ENCODE assay signal across 26 cellular contexts in the genomic region with DNA sequence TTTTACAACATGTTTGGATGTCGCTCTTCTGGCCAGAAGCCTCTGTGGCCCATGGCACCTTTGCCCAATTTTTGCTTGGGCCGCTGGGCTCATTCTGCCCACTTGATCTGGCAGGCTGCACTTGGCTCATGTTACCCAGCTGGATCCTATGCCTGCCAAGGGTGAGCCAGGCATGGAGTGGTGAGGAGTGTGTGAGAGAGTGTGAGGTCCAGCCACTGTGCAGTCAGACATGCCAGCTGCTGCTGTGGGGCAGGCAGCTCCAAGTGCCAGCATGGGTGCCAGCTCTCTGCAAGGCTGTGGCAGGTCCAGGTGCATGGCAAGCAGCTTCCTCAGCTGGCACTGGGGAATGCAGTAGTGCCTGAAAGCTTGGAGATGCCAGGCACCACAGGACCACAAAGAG.
"Had no signal": no experiment of that assay in that cellular context is flagged by ENCODE, and none has a peak within 500 bp of the region (broad histone marks: within the 10 kb centered on the region; RNA-seq: fewer than 3 reads in every experiment).

No MANE protein-coding gene starts in this region.

- H3K4me3 Mint-ChIP-seq: activated B cell treated with CpG ODN at 0.5 μM for 24 hours; activated CD4-positive, alpha-beta T cell treated with anti-CD3 and anti-CD28 coated beads for 36 hours; activated T-cell treated with anti-CD3 and anti-CD28 coated beads, Interleukin-2, amount 50 U/mL, for 24 hours; activated T-helper 17 cell treated with anti-CD3 and anti-CD28 coated beads, Interleukin-2, amount 50 U/mL, for 72 hours; brain; dendritic cell treated with granulocyte-macrophage colony-stimulating factor and Interleukin-4, amounts not matched to agents 40 ng/mL and 50 ng/mL, for 4 days; immature natural killer cell; natural killer cell treated with Interleukin-12 subunit alpha and Interleukin-12 subunit beta and Interleukin-15 and Interleukin-18, amount 100 ng/mL, for 72 hours; stimulated activated effector memory CD8-positive, alpha-beta T cell treated with anti-CD3 and anti-CD28 coated beads, Interleukin-12 subunit alpha, Interleukin-12 subunit beta, amount 100 ng/mL, for 72 hours; T-helper 17 cell; type B pancreatic cell had no signal

- H3K36me3 ChIP-seq: neutrophil, pancreas, right lobe of liver, stomach had no signal

- ATAC-seq: activated CD4-positive, alpha-beta T cell treated with anti-CD3 and anti-CD28 coated beads for 36 hours; activated naive CD4-positive, alpha-beta T cell treated with anti-CD3 and anti-CD28 coated beads, Interleukin-2, amount 50 U/mL, for 72 hours; activated T-helper 17 cell treated with anti-CD3 and anti-CD28 coated beads, Interleukin-2, amount 50 U/mL, for 72 hours; pancreas; right lobe of liver; stimulated activated effector memory CD8-positive, alpha-beta T cell treated with anti-CD3 and anti-CD28 coated beads, Interleukin-12 subunit alpha, Interleukin-12 subunit beta, amount 100 ng/mL, for 72 hours; T-helper 17 cell had no signal

- H3K9me3 ChIP-seq: neutrophil, pancreas had no signal

- H3K4me1 Mint-ChIP-seq: activated B cell treated with CpG ODN at 0.5 μM for 24 hours; activated CD4-positive, alpha-beta T cell treated with anti-CD3 and anti-CD28 coated beads for 36 hours; activated T-helper 17 cell treated with anti-CD3 and anti-CD28 coated beads, Interleukin-2, amount 50 U/mL, for 72 hours; brain; immature natural killer cell; stimulated activated effector memory CD8-positive, alpha-beta T cell treated with anti-CD3 and anti-CD28 coated beads, Interleukin-12 subunit alpha, Interleukin-12 subunit beta, amount 100 ng/mL, for 72 hours; T-helper 17 cell had no signal

- H3K27me3 ChIP-seq: neutrophil, pancreas, right lobe of liver, stomach had no signal

- DNase-seq: activated B cell treated with CpG ODN at 0.5 μM for 24 hours; activated CD4-positive, alpha-beta T cell treated with anti-CD3 and anti-CD28 coated beads for 36 hours; activated CD4-positive, alpha-beta T cell treated with anti-CD3 and anti-CD28 coated beads, Interleukin-2, amount 50 U/mL, for 4 hours; activated CD8-positive, alpha-beta memory T cell treated with anti-CD3 and anti-CD28 coated beads for 24 hours; activated CD8-positive, alpha-beta memory T cell treated with anti-CD3 and anti-CD28 coated beads, Interleukin-2, amount 50 U/mL, for 4 hours; activated T-cell treated with anti-CD3 and anti-CD28 coated beads, Interleukin-2, amount 50 U/mL, for 24 hours; aorta; caudate nucleus; effector CD4-positive, alpha-beta T cell; immature natural killer cell; kidney glomerular epithelial cell; midbrain; pancreas; right lobe of liver; stimulated activated CD4-positive, alpha-beta T cell treated with anti-CD3 and anti-CD28 coated beads, Interleukin-2, amount 100 ng/mL, for 24 hours; stomach; T-helper 17 cell had no signal

- H3K36me3 Mint-ChIP-seq: brain; immature natural killer cell; stimulated activated effector memory CD8-positive, alpha-beta T cell treated with anti-CD3 and anti-CD28 coated beads, Interleukin-12 subunit alpha, Interleukin-12 subunit beta, amount 100 ng/mL, for 72 hours; type B pancreatic cell had no signal

- H3K27me3 Mint-ChIP-seq: activated CD4-positive, alpha-beta T cell treated with anti-CD3 and anti-CD28 coated beads for 36 hours; activated T-helper 17 cell treated with anti-CD3 and anti-CD28 coated beads, Interleukin-2, amount 50 U/mL, for 72 hours; dendritic cell treated with granulocyte-macrophage colony-stimulating factor and Interleukin-4, amounts not matched to agents 40 ng/mL and 50 ng/mL, for 4 days had no signal

- H3K27ac Mint-ChIP-seq: activated B cell treated with CpG ODN at 0.5 μM for 24 hours; activated CD4-positive, alpha-beta T cell treated with anti-CD3 and anti-CD28 coated beads for 36 hours; activated naive CD4-positive, alpha-beta T cell treated with anti-CD3 and anti-CD28 coated beads, Interleukin-2, amount 50 U/mL, for 72 hours; activated T-cell treated with anti-CD3 and anti-CD28 coated beads, Interleukin-2, amount 50 U/mL, for 24 hours; activated T-helper 17 cell treated with anti-CD3 and anti-CD28 coated beads, Interleukin-2, amount 50 U/mL, for 72 hours; brain; dendritic cell treated with granulocyte-macrophage colony-stimulating factor and Interleukin-4, amounts not matched to agents 40 ng/mL and 50 ng/mL, for 4 days; immature natural killer cell; natural killer cell treated with Interleukin-12 subunit alpha and Interleukin-12 subunit beta and Interleukin-15 and Interleukin-18, amount 100 ng/mL, for 72 hours; stimulated activated effector memory CD8-positive, alpha-beta T cell treated with anti-CD3 and anti-CD28 coated beads, Interleukin-12 subunit alpha, Interleukin-12 subunit beta, amount 100 ng/mL, for 72 hours; T-helper 17 cell; type B pancreatic cell had no signal

- H3K9me3 Mint-ChIP-seq: activated T-helper 17 cell treated with anti-CD3 and anti-CD28 coated beads, Interleukin-2, amount 50 U/mL, for 72 hours; type B pancreatic cell had no signal

- H3K27ac ChIP-seq: neutrophil, pancreas, right lobe of liver, skin epidermis, stomach had no signal

- H3K4me1 ChIP-seq: pancreas, right lobe of liver, stomach had no signal

- H3K4me3 ChIP-seq: pancreas, right lobe of liver, skin epidermis, stomach had no signal
